Comparison of ENCODE assay signal across 8 cellular contexts in the genomic region with DNA sequence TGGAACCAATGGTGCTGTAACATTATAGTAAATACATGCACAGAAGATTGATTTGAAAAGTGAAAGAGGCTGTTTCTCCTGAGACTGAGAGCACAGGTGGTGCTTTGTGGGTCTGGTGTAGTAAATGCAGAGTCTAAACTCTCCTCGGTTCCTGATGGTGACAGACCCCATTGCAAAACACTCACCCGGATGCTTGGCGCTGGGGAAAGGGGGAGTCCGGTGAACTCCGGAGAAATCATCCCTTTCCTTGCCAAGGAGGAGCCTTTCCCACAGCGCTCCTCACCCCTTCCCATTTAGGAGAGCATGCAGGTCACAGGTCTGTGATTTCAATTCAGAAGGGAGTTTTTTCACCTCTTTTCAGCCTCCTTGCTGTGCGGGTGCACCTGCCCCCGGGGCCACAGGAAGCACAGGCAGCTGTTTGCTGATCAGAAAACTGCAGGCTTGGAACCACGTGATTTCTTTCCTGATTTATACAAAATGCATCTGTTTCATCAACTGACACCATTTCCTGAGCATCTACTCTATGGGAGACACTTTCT.
DNase-seq lines count a peak whose midpoint lies in the region; ATAC-seq and TF ChIP-seq lines count a peak whose summit lies in the region.

No MANE protein-coding gene starts in this region.

- H3K9me3 ChIP-seq in iPS-15b (ENCODE audit: control insufficient read depth, insufficient read depth, low read length), result no peaks in the 10 kb centered on the region
- no peaks in the 10 kb centered on the region for H3K9me3 ChIP-seq in heart left ventricle

- H3K27me3 ChIP-seq in iPS-15b (ENCODE audit: control insufficient read depth, insufficient read depth, low read length) (peaks cover 5% of the 10 kb centered on the region), heart left ventricle (no peaks in the 10 kb centered on the region)

- peak; percentile 88 for DNase-seq in NAMALWA (ENCODE audit: low spot score)
- no peak for DNase-seq in OCI-M1 (lab: John Stamatoyannopoulos, UW)
- no peak for DNase-seq in medulla oblongata (ENCODE audit: extremely low spot score)
- DNase-seq in heart left ventricle, result no peak
- DNase-seq in EL, result no peak

- H3K9ac ChIP-seq in iPS-15b (ENCODE audit: low read depth, low read length), result no peak overlapping the region

- H3K4me1 ChIP-seq in iPS-15b (ENCODE audit: control insufficient read depth, insufficient read depth, low read length), result peaks cover 6% of the 10 kb centered on the region
- H3K4me1 ChIP-seq in heart left ventricle, result peaks cover 0 to 20% (median 0%) of the 10 kb centered on the region in 12 donors

- 30 to 36% (median 32%) methylated on average over 9 of the region's 9 CpGs for WGBS in heart left ventricle, 4 donors

- TF ChIP-seq POLR2A in heart left ventricle (IDR thresholded peaks at IDR 0.05), result no peak

- peak overlapping the region; percentile 5 for H3K4me3 ChIP-seq in iPS-15b (ENCODE audit: low read depth, low read length)
- H3K4me3 ChIP-seq in heart left ventricle, result peak overlapping the region in 1 of 12 donors; percentile 35

- ATAC-seq in GM18511 (IDR thresholded peaks at IDR 0.05; ENCODE audit: unreplicated experiment) (peak; percentile 53), GM21717 (IDR thresholded peaks at IDR 0.05; ENCODE audit: unreplicated experiment) (peak; percentile 60), heart left ventricle (no peak)

- intact Hi-C loops in heart left ventricle (cut with DNase I), result no loop called here

- H3K27ac ChIP-seq in heart left ventricle, result peak overlapping the region in 1 of 12 donors; percentile 76

- H3K36me3 ChIP-seq in iPS-15b (ENCODE audit: control insufficient read depth, insufficient read depth, low read length) (no peaks in the 10 kb centered on the region), heart left ventricle (no peaks in the 10 kb centered on the region)

- TF ChIP-seq CTCF in heart left ventricle (IDR thresholded peaks at IDR 0.05), result no peak

Comparison
In these comparisons a context has a peak if more than half of its experiments do, and no peak if none do; other contexts are left out.
1. ATAC-seq: peak in GM18511 (single experiment) and GM21717 (single experiment); none in heart left ventricle (0 of 4).